Comparison of ENCODE assay signal across 21 cellular contexts in genomic region chr6:7418238-7418905, GRCh38. TPM values are rescaled to one million over a fixed set of nuclear protein-coding genes. Genes with fewer than 3 reads are reported as not detected.
DNase-seq lines count a peak whose midpoint lies in the region; ATAC-seq and TF ChIP-seq lines count a peak whose summit lies in the region.
"Had no signal": no experiment of that assay in that cellular context is flagged by ENCODE, and none has a peak within 500 bp of the region (broad histone marks: within the 10 kb centered on the region; RNA-seq: fewer than 3 reads in every experiment).

No MANE protein-coding gene starts in this region.

- no peak overlapping the region for H3K4me3 Mint-ChIP-seq in activated T-cell treated with anti-CD3 and anti-CD28 coated beads, Interleukin-2, amount 50 U/mL, for 72 hours

- no peaks in the 10 kb centered on the region for H3F3A ChIP-seq in smooth muscle cell (ENCODE audit: low read depth)

- TF ChIP-seq POLR2A in Peyer's patch (IDR thresholded peaks at IDR 0.05): no peak

- H2AFZ ChIP-seq in smooth muscle cell (ENCODE audit: low read depth): no peak overlapping the region

- no peaks in the 10 kb centered on the region for H3K27me3 Mint-ChIP-seq in activated T-cell treated with anti-CD3 and anti-CD28 coated beads, Interleukin-2, amount 50 U/mL, for 72 hours (ENCODE audit: low read depth)

- H3K27ac ChIP-seq in VCaP (peak overlapping the region; percentile 66), smooth muscle cell (ENCODE audit: low read depth) (peak overlapping the region; percentile 55), Peyer's patch (no peak overlapping the region)
- H3K27ac ChIP-seq: body of pancreas, heart right ventricle, RWPE1, uterus had no signal

- TF ChIP-seq CTCF in VCaP (conservative IDR thresholded peaks at IDR 0.05): no peak
- TF ChIP-seq CTCF in smooth muscle cell (IDR thresholded peaks at IDR 0.05; ENCODE audit: borderline replicate concordance, insufficient read depth, poor library complexity, severe bottlenecking): no peak
- TF ChIP-seq CTCF in Peyer's patch (IDR thresholded peaks at IDR 0.05): no peak

- H3K79me2 ChIP-seq in smooth muscle cell (ENCODE audit: low read depth): no peaks in the 10 kb centered on the region

- H3K4me1 Mint-ChIP-seq in activated T-cell treated with anti-CD3 and anti-CD28 coated beads, Interleukin-2, amount 50 U/mL, for 72 hours (ENCODE audit: low read depth): no peaks in the 10 kb centered on the region

- H3K4me3 ChIP-seq in smooth muscle cell (no peak overlapping the region), Peyer's patch (no peak overlapping the region)
- H3K4me3 ChIP-seq: body of pancreas, heart right ventricle, uterus had no signal

- ATAC-seq in activated T-cell treated with anti-CD3 and anti-CD28 coated beads, Interleukin-2, amount 50 U/mL, for 72 hours (replicated peaks in 1 of 2): no peak
- ATAC-seq in left cardiac atrium: no peak
- ATAC-seq: body of pancreas, heart right ventricle, sciatic nerve had no signal

- H4K20me1 ChIP-seq in smooth muscle cell (ENCODE audit: low read depth): no peaks in the 10 kb centered on the region

- intact Hi-C loops in left cardiac atrium (cut with DNase I): loop anchor here in 1 of 2 donors (10.0 kb wide), 1 partner anchor 156 kb away; no protein-coding TSS in a partner anchor

- H3K4me2 ChIP-seq in smooth muscle cell: no peak overlapping the region

- no peaks in the 10 kb centered on the region for H3K9me3 Mint-ChIP-seq in activated T-cell treated with anti-CD3 and anti-CD28 coated beads, Interleukin-2, amount 50 U/mL, for 72 hours

- 47% methylated on average over 6 of the region's 6 CpGs for WGBS in smooth muscle cell (ENCODE audit: low lambda C conversion rate)

- peaks cover 9 to 22% of the 10 kb centered on the region in 2 donors for H3K36me3 Mint-ChIP-seq in activated T-cell treated with anti-CD3 and anti-CD28 coated beads, Interleukin-2, amount 50 U/mL, for 72 hours (ENCODE audit: insufficient read depth in 2 of 2)

- peaks cover 13% of the 10 kb centered on the region for H3K4me1 ChIP-seq in smooth muscle cell (ENCODE audit: low read depth)
- H3K4me1 ChIP-seq in Peyer's patch: peaks cover 0 to 9% (median 0%) of the 10 kb centered on the region in 4 donors
- H3K4me1 ChIP-seq: uterus had no signal

- H3K36me3 ChIP-seq in smooth muscle cell (ENCODE audit: low read depth) (peaks cover 7% of the 10 kb centered on the region), Peyer's patch (peaks cover 0 to 43% (median 0%) of the 10 kb centered on the region in 3 donors)
- H3K36me3 ChIP-seq: uterus had no signal

- H3K27ac Mint-ChIP-seq in activated T-cell treated with anti-CD3 and anti-CD28 coated beads, Interleukin-2, amount 50 U/mL, for 72 hours: peak overlapping the region; percentile 7

- H3K9me3 ChIP-seq in smooth muscle cell (replicated peaks; ENCODE audit: low read depth) (no peaks in the 10 kb centered on the region), Peyer's patch (no peaks in the 10 kb centered on the region)
- H3K9me3 ChIP-seq: body of pancreas, heart right ventricle, uterus had no signal

- H3K27me3 ChIP-seq in smooth muscle cell (ENCODE audit: low read depth) (no peaks in the 10 kb centered on the region), Peyer's patch (no peaks in the 10 kb centered on the region)
- H3K27me3 ChIP-seq: body of pancreas, heart right ventricle, uterus had no signal

- H3K9ac ChIP-seq in smooth muscle cell (ENCODE audit: low read depth): peak overlapping the region; percentile 2

- no peak for DNase-seq in activated T-cell treated with anti-CD3 and anti-CD28 coated beads, Interleukin-2, amount 50 U/mL, for 72 hours
- no peak for DNase-seq in activated T-cell treated with anti-CD3 and anti-CD28 coated beads for 4 hours
- peak; percentile 97 for DNase-seq in islet precursor cell
- no peak for DNase-seq in smooth muscle cell (lab: John Stamatoyannopoulos, UW; ENCODE audit: unreplicated experiment)
- no peak for DNase-seq in Peyer's patch
- DNase-seq in NOMO-1 treated with dmso at 0.1 percent for 144 hours (lab: John Stamatoyannopoulos, UW; ENCODE audit: unreplicated experiment): no peak
- no peak for DNase-seq in left cardiac atrium
- DNase-seq: activated CD4-positive, alpha-beta T cell treated with anti-CD3 and anti-CD28 coated beads for 48 hours; activated CD8-positive, alpha-beta memory T cell treated with anti-CD3 and anti-CD28 coated beads, Interleukin-2, amount 50 U/mL, for 48 hours; activated naive CD4-positive, alpha-beta T cell treated with Interleukin-2 at 50 U/mL for 16 hours; body of pancreas; heart right ventricle; kidney; NCI-H146; NCI-H345; stimulated activated CD4-positive, alpha-beta T cell treated with anti-CD3 and anti-CD28 coated beads, Interleukin-1b, Interleukin-23, amount 100 ng/mL, for 48 hours; uterus had no signal

RNA-seq across cellular contexts. Expression of gene RIOK1, which starts 28.8 kb away (rescaled TPM):
- total RNA-seq in activated T-cell treated with anti-CD3 and anti-CD28 coated beads, Interleukin-2, amount 50 U/mL, for 72 hours: 10 to 100 TPM; 41.9 to 43.6 TPM
- total RNA-seq in smooth muscle cell: 11.8 and 12.4 TPM in 2 replicates
- polyA plus RNA-seq in smooth muscle cell: 12.4 and 18.8 TPM in 2 replicates
- total RNA-seq in Peyer's patch: 10 to 100 TPM in 2 of 4 donors, 1 to 10 TPM in 2; 5.5 to 19.0 (median 10.1) TPM
- 10 to 100 TPM in 1 of 2 donors, 1 to 10 TPM in 1; 10.0 to 16.4 TPM for total RNA-seq in left cardiac atrium

RNA-seq across cellular contexts. Expression of gene CAGE1, which starts 28.8 kb away (rescaled TPM):
- total RNA-seq in activated T-cell treated with anti-CD3 and anti-CD28 coated beads, Interleukin-2, amount 50 U/mL, for 72 hours: under 1 TPM; 0.25 to 0.31 TPM
- total RNA-seq in smooth muscle cell (not detected in 2 replicates), Peyer's patch (not detected), left cardiac atrium (under 1 TPM in 1 of 2 donors, not detected in 1; 0.06 TPM)
- not detected in 2 replicates for polyA plus RNA-seq in smooth muscle cell
- total RNA-seq: kidney; sciatic nerve; T-helper 2 cell treated with Interferon-gamma antibody and Interleukin-4, amounts not matched to agents 100 ng/mL and 5 ng/mL, for 36 hours had no signal
- polyA plus RNA-seq: heart right ventricle had no signal

Comparison
In these comparisons a context has a peak if more than half of its experiments do, and no peak if none do; other contexts are left out.
1. H3K27ac ChIP-seq: peak in VCaP (single experiment) and smooth muscle cell (single experiment); none in Peyer's patch (0 of 4).